ENCODE assay signal across 11 cellular contexts in genomic region chr17:47651704-47652103, GRCh38. TPM values are rescaled to one million over a fixed set of nuclear protein-coding genes. Genes with fewer than 3 reads are reported as not detected.
A peak's percentile ranks its signal among the peaks of the same experiment; 100 is the strongest.
DNase-seq lines count a peak whose midpoint lies in the region; ATAC-seq, FAIRE-seq and TF ChIP-seq lines count a peak whose summit lies in the region.
"Had no signal": no experiment of that assay in that cellular context is flagged by ENCODE, and none has a peak within 500 bp of the region (broad histone marks: within the 10 kb centered on the region; RNA-seq: fewer than 3 reads in every experiment).

No MANE protein-coding gene starts in this region.

- FAIRE-seq in K562 (lab: Jason Lieb, UNC) = no peak

- H3K27ac ChIP-seq in KMS-11 = no peak overlapping the region
- peak overlapping the region; percentile 93; the same call in 1 of the 3 replicates for H3K27ac ChIP-seq in K562 (ENCODE audit: extremely low read depth, low read depth, low read length)

- in situ Hi-C loops in K562 (cut with MboI) = no loop called here

- H3K9me1 ChIP-seq in K562 (ENCODE audit: control insufficient read depth, insufficient read depth, low read length) = no peaks in the 10 kb centered on the region

- peaks cover 43% of the 10 kb centered on the region for H3K4me1 Mint-ChIP-seq in Calu3 (ENCODE audit: low read depth, unreplicated experiment)
- H3K4me1 Mint-ChIP-seq in nephron = peaks cover 30% of the 10 kb centered on the region

- intact Hi-C loops in Calu3 (cut with micrococcal nuclease; ENCODE audit: unreplicated experiment) = no loop called here
- intact Hi-C loops in K562 (cut with micrococcal nuclease) = no loop called here

- CTCF ChIA-PET in Calu3 (lab: Charles Lee) (no interaction called here), K562 (lab: Yijun Ruan, JAX; ENCODE audit: low intra/inter-chr PET ratio) (no interaction called here)

- H3K36me3 Mint-ChIP-seq in Calu3 (ENCODE audit: insufficient read depth, unreplicated experiment) (peaks cover 84% of the 10 kb centered on the region), nephron (ENCODE audit: low read depth) (peaks cover 47% of the 10 kb centered on the region)

- no peak overlapping the region for H2AFZ ChIP-seq in KMS-11 (ENCODE audit: low read depth)
- no peak overlapping the region for H2AFZ ChIP-seq in K562 (ENCODE audit: low read depth, low read length)

- ATAC-seq in K562 (no peak), GM21825 (IDR thresholded peaks at IDR 0.05; ENCODE audit: unreplicated experiment) (no peak), HG03135 (IDR thresholded peaks at IDR 0.05; ENCODE audit: unreplicated experiment) (no peak)
- ATAC-seq: esophagus mucosa had no signal

- no peak for TF ChIP-seq POLR2A in K562 (conservative IDR thresholded peaks at IDR 0.05)

- no peak overlapping the region for H3K4me3 ChIP-seq in KMS-11 (IDR thresholded peaks at IDR 0.05; ENCODE audit: insufficient read depth, low read depth, low read length)
- peak overlapping the region; percentile 86; the same call in 1 of the 2 replicates for H3K4me3 ChIP-seq in K562

- H3K27me3 Mint-ChIP-seq in Calu3 (ENCODE audit: unreplicated experiment) = no peaks in the 10 kb centered on the region
- H3K27me3 Mint-ChIP-seq in nephron (ENCODE audit: low read depth) = peaks cover 3% of the 10 kb centered on the region

- H3K27ac Mint-ChIP-seq in Calu3 (ENCODE audit: unreplicated experiment) (peak overlapping the region; percentile 95), nephron (peak overlapping the region in 1 of 3 experiments; percentile 23)

- 15% methylated on average over 2 of the region's 2 CpGs for WGBS in K562 (ENCODE audit: insufficient coverage, low coverage, missing lambda C conversion rate)

- H3K9me3 Mint-ChIP-seq in Calu3 (ENCODE audit: low read depth, unreplicated experiment) (no peaks in the 10 kb centered on the region), nephron (no peaks in the 10 kb centered on the region)

- no peak for TF ChIP-seq CTCF in Calu3 (IDR thresholded peaks at IDR 0.05; ENCODE audit: unreplicated experiment)
- no peak for TF ChIP-seq CTCF in KMS-11 (conservative IDR thresholded peaks at IDR 0.05; ENCODE audit: low read depth, low read length)
- no peak for TF ChIP-seq CTCF in K562 (IDR thresholded peaks at IDR 0.05 in 2 of 3, conservative IDR thresholded peaks at IDR 0.05 in 1 of 3; ENCODE audit: insufficient read depth in 2 of 3, low read depth in 1 of 3, low read length in 3 of 3)
- no peak for TF ChIP-seq CTCF in nephron (IDR thresholded peaks at IDR 0.05; ENCODE audit: unreplicated experiment in 3 of 3)

- peaks cover 16% of the 10 kb centered on the region; the same call in 1 of the 2 replicates for H3K36me3 ChIP-seq in KMS-11 (ENCODE audit: insufficient read depth)
- H3K36me3 ChIP-seq in K562 (ENCODE audit: control insufficient read depth, insufficient read depth, low read length) = peaks cover 60% of the 10 kb centered on the region

- no peaks in the 10 kb centered on the region for H3K27me3 ChIP-seq in KMS-11 (ENCODE audit: insufficient read depth, low read depth)
- H3K27me3 ChIP-seq in K562 (ENCODE audit: control insufficient read depth in 2 of 2, insufficient read depth in 2 of 2, low read length in 2 of 2) = no peaks in the 10 kb centered on the region

- peaks cover 18% of the 10 kb centered on the region for H4K20me1 ChIP-seq in KMS-11 (ENCODE audit: insufficient read depth)
- peaks cover 12% of the 10 kb centered on the region; the same call in 1 of the 2 replicates for H4K20me1 ChIP-seq in K562 (replicated peaks; ENCODE audit: control insufficient read depth, insufficient read depth, low read length)

- H3K4me3 Mint-ChIP-seq in Calu3 (ENCODE audit: low read depth, unreplicated experiment) (peak overlapping the region; percentile 91), nephron (peak overlapping the region; percentile 93)

- peak overlapping the region; percentile 74 for H3K4me2 ChIP-seq in KMS-11
- H3K4me2 ChIP-seq in K562 (ENCODE audit: insufficient read depth, low read length) = peak overlapping the region; percentile 73

- TF ChIP-seq RAD21 in K562 (CRISPR knock-in tag; conservative IDR thresholded peaks at IDR 0.05 in 1 of 2, IDR thresholded peaks at IDR 0.05 in 1 of 2) = no peak

- TSS peak; percentile 46 for BruUV-seq in Calu3 (replicated peaks; lab: Mats Ljungman, UMichigan)
- BruUV-seq in K562 (replicated peaks; lab: Mats Ljungman, UMichigan) = no TSS peak

- H3K4me1 ChIP-seq in KMS-11 (ENCODE audit: low read depth, poor library complexity, severe bottlenecking) (peaks cover 65% of the 10 kb centered on the region), K562 (replicated peaks in 1 of 2; ENCODE audit: control insufficient read depth in 2 of 2, insufficient read depth in 2 of 2, low read length in 2 of 2) (peaks cover 13 to 30% of the 10 kb centered on the region in 2 experiments)

- no peak for TF ChIP-seq EP300 in K562 (IDR thresholded peaks at IDR 0.05; ENCODE audit: low read length)

- no peaks in the 10 kb centered on the region for H3K9me3 ChIP-seq in K562 (replicated peaks; ENCODE audit: control insufficient read depth, insufficient read depth, low read depth, low read length)

- H3K79me2 ChIP-seq in KMS-11 (ENCODE audit: insufficient read depth, low read depth) (peaks cover 61% of the 10 kb centered on the region), K562 (ENCODE audit: control insufficient read depth, insufficient read depth, low read length) (peaks cover 78% of the 10 kb centered on the region)

- POLR2A ChIA-PET in K562 (lab: Yijun Ruan, JAX) = interaction anchor here (3.4 kb wide), 1 partner anchor 12 kb away, joined by 35 read pairs; no protein-coding TSS in a partner anchor

- no peak for DNase-seq in Calu3
- no peak for DNase-seq in K562 (ENCODE audit: extremely low read depth in 1 of 4, low spot score in 3 of 4)
- no peak for DNase-seq in occipital lobe (lab: John Stamatoyannopoulos, UW)
- DNase-seq in iPS-NIHi7 (ENCODE audit: extremely low spot score) = no peak
- DNase-seq: NCI-H2081 treated with DMSO at 0.1 percent for 48 hours, SIG-M5 had no signal

- H3K9ac ChIP-seq in KMS-11 (peak overlapping the region; percentile 77; the same call in 1 of the 2 replicates), K562 (ENCODE audit: insufficient read depth in 1 of 2, low read depth in 2 of 2, low read length in 2 of 2) (peak overlapping the region in 1 of 2 experiments; percentile 97; a peak in 2 of 4 replicates)

TF ChIP-seq in K562, 482 proteins besides CTCF, POLR2A, EP300 and RAD21:
- TF ChIP-seq MTA2 (IDR thresholded peaks at IDR 0.05; ENCODE audit: low read depth) (no peak), GATA2 (CRISPR knock-in tag; IDR thresholded peaks at IDR 0.05) (no peak), IRF2 (CRISPR knock-in tag; IDR thresholded peaks at IDR 0.05) (no peak), RBFOX2 (IDR thresholded peaks at IDR 0.05; ENCODE audit: low read depth, low read length) (peak; percentile 60), ZNF316 (IDR thresholded peaks at IDR 0.05) (peak; percentile 38; the same call in 1 of the 2 replicates), SUPT5H (IDR thresholded peaks at IDR 0.05) (no peak)

RNA-seq across cellular contexts. Expression of gene KPNB1, which starts 2.0 kb away (rescaled TPM):
- total RNA-seq in Calu3 (2022) = 511 and 538 TPM in 2 replicates
- total RNA-seq in K562 (2011; cell fraction: chromatin; rRNA removed; ENCODE audit: low replicate concordance) = 346 and 425 TPM in 2 replicates
- total RNA-seq in K562 (2011; cell fraction: nucleolus; rRNA removed) = 99.4 and 109 TPM in 2 replicates
- 177 and 202 TPM in 2 replicates for total RNA-seq in K562 (2011; cell fraction: nucleoplasm; rRNA removed)
- 271 and 293 TPM in 2 replicates for total RNA-seq in K562 (2014; rRNA removed)
- 396 and 433 TPM in 2 replicates for total RNA-seq in K562 (2014; rRNA removed; fragmentation: Illumina TruSeq; extraction: Trizol)
- total RNA-seq in K562 (2015; rRNA removed; fragmentation: Illumina TruSeq; extraction: Trizol) = 339 and 354 TPM in 2 replicates
- 591 and 622 TPM in 2 replicates for total RNA-seq in K562 (2021)
- 331 and 369 TPM in 2 replicates for polyA plus RNA-seq in K562 (2011; rRNA removed)
- 220 and 227 TPM in 2 replicates for polyA plus RNA-seq in K562 (2011; cell fraction: cytosol; rRNA removed)
- polyA plus RNA-seq in K562 (2011; cell fraction: nucleus; rRNA removed) = 164 and 211 TPM in 2 replicates
- polyA plus RNA-seq in K562 (2012) = 290 and 376 TPM in 2 replicates
- polyA plus RNA-seq in K562 (2014; fragmentation: Illumina TruSeq; extraction: Trizol) = 515 and 528 TPM in 2 replicates
- polyA plus RNA-seq in K562 (2014; fragmentation: Nextera tagmentation; extraction: Ambion mirVana) = 100 to 1,000 TPM; 154 to 176 TPM
- polyA plus RNA-seq in K562 (2014; rRNA removed) = 271 and 316 TPM in 2 replicates
- polyA minus RNA-seq in K562 (2011; rRNA and poly(A)+ RNA removed) = 493 and 515 TPM in 2 replicates
- polyA minus RNA-seq in K562 (2011; cell fraction: cytosol; rRNA and poly(A)+ RNA removed) = 213 and 271 TPM in 2 replicates
- polyA minus RNA-seq in K562 (2011; cell fraction: nucleus; rRNA and poly(A)+ RNA removed) = 42.3 and 74.8 TPM in 2 replicates
- 163 TPM for total RNA-seq in occipital lobe

RNA-seq across cellular contexts. Expression of gene TBKBP1, which starts 42.3 kb away (rescaled TPM):
- total RNA-seq in Calu3 (2022) (6.4 and 6.5 TPM in 2 replicates), K562 (2014; rRNA removed) (10.6 and 14.7 TPM in 2 replicates), K562 (2014; rRNA removed; fragmentation: Illumina TruSeq; extraction: Trizol) (3.7 and 4.4 TPM in 2 replicates), K562 (2015; rRNA removed; fragmentation: Illumina TruSeq; extraction: Trizol) (4.7 and 5.1 TPM in 2 replicates), K562 (2021) (12.5 and 15.6 TPM in 2 replicates), occipital lobe (11.5 TPM)
- total RNA-seq in K562 (2011; cell fraction: chromatin; rRNA removed; ENCODE audit: low replicate concordance) = 12.3 and 22.7 TPM in 2 replicates
- total RNA-seq in K562 (2011; cell fraction: nucleolus; rRNA removed) = 11.2 and 11.4 TPM in 2 replicates
- 9.2 and 10.6 TPM in 2 replicates for total RNA-seq in K562 (2011; cell fraction: nucleoplasm; rRNA removed)
- polyA plus RNA-seq in K562 (2011; rRNA removed) (7.2 and 8.7 TPM in 2 replicates), K562 (2014; fragmentation: Illumina TruSeq; extraction: Trizol) (6.8 and 11.4 TPM in 2 replicates), K562 (2014; fragmentation: Nextera tagmentation; extraction: Ambion mirVana) (under 1 TPM; 0.03 to 0.08 TPM), K562 (2014; rRNA removed) (12.9 and 13.0 TPM in 2 replicates)
- 4.8 and 9.7 TPM in 2 replicates for polyA plus RNA-seq in K562 (2011; cell fraction: cytosol; rRNA removed)
- polyA plus RNA-seq in K562 (2011; cell fraction: nucleus; rRNA removed) = 23.1 and 27.9 TPM in 2 replicates
- 10.5 and 13.8 TPM in 2 replicates for polyA plus RNA-seq in K562 (2012)
- polyA minus RNA-seq in K562 (2011; rRNA and poly(A)+ RNA removed) = 5.9 and 7.0 TPM in 2 replicates
- 5.4 and 7.0 TPM in 2 replicates for polyA minus RNA-seq in K562 (2011; cell fraction: cytosol; rRNA and poly(A)+ RNA removed)
- polyA minus RNA-seq in K562 (2011; cell fraction: nucleus; rRNA and poly(A)+ RNA removed) = 2.6 and 3.9 TPM in 2 replicates
